In the genomic region with DNA sequence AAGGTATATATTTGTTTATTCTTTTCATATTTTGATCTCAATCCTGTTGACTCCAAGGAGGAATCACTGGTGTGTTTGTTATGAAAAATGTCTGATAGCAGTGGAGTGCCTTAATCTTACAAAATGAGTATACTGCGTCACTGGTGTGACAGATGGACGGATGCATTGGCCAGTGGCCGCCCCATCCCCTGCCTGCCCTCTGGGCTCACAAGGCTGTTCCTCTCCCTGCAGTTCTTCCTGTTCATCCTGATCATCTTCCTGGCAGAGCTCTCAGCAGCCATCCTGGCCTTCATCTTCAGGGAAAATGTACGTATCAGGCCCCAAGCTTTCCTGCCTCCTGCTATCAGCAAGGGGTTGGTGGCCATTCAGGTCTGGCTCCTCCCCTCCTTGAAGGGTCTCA, we compare ENCODE assay signal across 32 cellular contexts.
"Had no signal": no experiment of that assay in that cellular context is flagged by ENCODE, and none has a peak within 500 bp of the region (broad histone marks: within the 10 kb centered on the region; RNA-seq: fewer than 3 reads in every experiment).

No MANE protein-coding gene starts in this region.

- ATAC-seq: activated CD4-positive, alpha-beta T cell treated with anti-CD3 and anti-CD28 coated beads for 36 hours; activated CD8-positive, alpha-beta memory T cell treated with anti-CD3 and anti-CD28 coated beads, Interleukin-2, amount 10 ng/mL, durations not matched to agents 7 days and 5 days; activated CD8-positive, alpha-beta T cell treated with anti-CD3 and anti-CD28 coated beads, Interleukin-2, amount 10 ng/mL, durations not matched to agents 7 days and 5 days; activated naive CD8-positive, alpha-beta T cell treated with anti-CD3 and anti-CD28 coated beads, Interleukin-2, amount 50 U/mL, for 24 hours; body of pancreas; foreskin keratinocyte; gastrocnemius medialis had no signal

- H3K4me3 Mint-ChIP-seq: activated CD4-positive, alpha-beta memory T cell treated with anti-CD3 and anti-CD28 coated beads for 36 hours; activated CD4-positive, alpha-beta T cell treated with anti-CD3 and anti-CD28 coated beads for 36 hours; activated CD4-positive, alpha-beta T cell treated with anti-CD3 and anti-CD28 coated beads, Interleukin-2, amount 10 ng/mL, durations not matched to agents 24 days and 14 days; activated CD8-positive, alpha-beta memory T cell treated with anti-CD3 and anti-CD28 coated beads, Interleukin-2, amount 10 ng/mL, durations not matched to agents 7 days and 5 days; activated CD8-positive, alpha-beta T cell treated with anti-CD3 and anti-CD28 coated beads, Interleukin-2, amount 10 ng/mL, durations not matched to agents 7 days and 5 days; activated naive CD4-positive, alpha-beta T cell treated with anti-CD3 and anti-CD28 coated beads, Interleukin-2, amount 50 U/mL, for 24 hours; activated naive CD8-positive, alpha-beta T cell treated with anti-CD3 and anti-CD28 coated beads for 36 hours; activated naive CD8-positive, alpha-beta T cell treated with anti-CD3 and anti-CD28 coated beads, Interleukin-2, amount 50 U/mL, for 24 hours; activated T-helper 1 cell treated with anti-CD3 and anti-CD28 coated beads, Interleukin-12 subunit alpha, Interleukin-12 subunit beta, Interleukin-2, Interleukin-4 antibody, amounts not matched to agents 30 ng/mL and 10 ng/mL and 1 ng/mL, durations not matched to agents 14 hours and 24 hours and 36 hours; dendritic cell treated with granulocyte-macrophage colony-stimulating factor and Interleukin-4, amounts not matched to agents 40 ng/mL and 50 ng/mL, for 4 days; endodermal cell had no signal

- H3K4me1 ChIP-seq: body of pancreas, foreskin keratinocyte, gastrocnemius medialis had no signal

- H3K36me3 ChIP-seq: gastrocnemius medialis had no signal

- H3K27ac ChIP-seq: adrenal gland, body of pancreas, coronary artery, esophagus muscularis mucosa, foreskin keratinocyte, gastrocnemius medialis had no signal

- H3K36me3 Mint-ChIP-seq: activated CD4-positive, alpha-beta memory T cell treated with anti-CD3 and anti-CD28 coated beads for 36 hours; activated CD8-positive, alpha-beta memory T cell treated with anti-CD3 and anti-CD28 coated beads, Interleukin-2, amount 10 ng/mL, durations not matched to agents 7 days and 5 days; activated naive CD4-positive, alpha-beta T cell treated with anti-CD3 and anti-CD28 coated beads, Interleukin-2, amount 50 U/mL, for 24 hours; activated naive CD8-positive, alpha-beta T cell treated with anti-CD3 and anti-CD28 coated beads for 36 hours had no signal

- H3K27me3 ChIP-seq: adrenal gland, body of pancreas, dorsolateral prefrontal cortex, esophagus muscularis mucosa, gastrocnemius medialis, heart right ventricle had no signal

- DNase-seq: activated CD4-positive, alpha-beta memory T cell treated with anti-CD3 and anti-CD28 coated beads for 36 hours; activated CD4-positive, alpha-beta T cell treated with anti-CD3 and anti-CD28 coated beads for 36 hours; activated CD4-positive, alpha-beta T cell treated with anti-CD3 and anti-CD28 coated beads, Interleukin-2, amount 10 ng/mL, durations not matched to agents 24 days and 14 days; activated CD4-positive, CD25-positive, alpha-beta regulatory T cell; activated CD4-positive, CD25-positive, alpha-beta regulatory T cell treated with anti-CD3 and anti-CD28 coated beads, Interleukin-2, amount 50 U/mL, for 72 hours; activated CD8-positive, alpha-beta memory T cell treated with anti-CD3 and anti-CD28 coated beads, Interleukin-2, amount 10 ng/mL, durations not matched to agents 7 days and 5 days; activated CD8-positive, alpha-beta memory T cell treated with anti-CD3 and anti-CD28 coated beads, Interleukin-2, amount 50 U/mL, for 4 hours; activated CD8-positive, alpha-beta T cell treated with anti-CD3 and anti-CD28 coated beads, Interleukin-2, amount 10 ng/mL, durations not matched to agents 7 days and 5 days; activated gamma-delta T cell; activated naive CD4-positive, alpha-beta T cell treated with Interleukin-2 at 50 U/mL for 16 hours; activated naive CD8-positive, alpha-beta T cell treated with anti-CD3 and anti-CD28 coated beads for 36 hours; activated naive CD8-positive, alpha-beta T cell treated with anti-CD3 and anti-CD28 coated beads, Interleukin-2, amount 50 U/mL, for 24 hours; activated T-cell treated with anti-CD3 and anti-CD28 coated beads, Interleukin-2, amount 50 U/mL, for 1 hour; activated T-cell treated with anti-CD3 and anti-CD28 coated beads, Interleukin-2, amount 50 U/mL, for 48 hours; adrenal gland; amygdala; aorta; body of pancreas; effector memory CD4-positive, alpha-beta T cell; endodermal cell; erythroblast; foreskin keratinocyte; gastrocnemius medialis; glutamatergic neuron; heart right ventricle; T-helper 2 cell had no signal

- H3K27me3 Mint-ChIP-seq: activated CD4-positive, alpha-beta memory T cell treated with anti-CD3 and anti-CD28 coated beads for 36 hours; activated CD4-positive, alpha-beta T cell treated with anti-CD3 and anti-CD28 coated beads for 36 hours; activated CD4-positive, alpha-beta T cell treated with anti-CD3 and anti-CD28 coated beads, Interleukin-2, amount 10 ng/mL, durations not matched to agents 24 days and 14 days; activated naive CD4-positive, alpha-beta T cell treated with anti-CD3 and anti-CD28 coated beads, Interleukin-2, amount 50 U/mL, for 24 hours; activated naive CD8-positive, alpha-beta T cell treated with anti-CD3 and anti-CD28 coated beads for 36 hours had no signal

- H3K9me3 Mint-ChIP-seq: activated CD4-positive, alpha-beta memory T cell treated with anti-CD3 and anti-CD28 coated beads for 36 hours; activated CD4-positive, alpha-beta T cell treated with anti-CD3 and anti-CD28 coated beads, Interleukin-2, amount 10 ng/mL, durations not matched to agents 24 days and 14 days; activated naive CD4-positive, alpha-beta T cell treated with anti-CD3 and anti-CD28 coated beads, Interleukin-2, amount 50 U/mL, for 24 hours; activated naive CD8-positive, alpha-beta T cell treated with anti-CD3 and anti-CD28 coated beads for 36 hours; activated naive CD8-positive, alpha-beta T cell treated with anti-CD3 and anti-CD28 coated beads, Interleukin-2, amount 50 U/mL, for 24 hours; activated T-helper 1 cell treated with anti-CD3 and anti-CD28 coated beads, Interleukin-12 subunit alpha, Interleukin-12 subunit beta, Interleukin-2, Interleukin-4 antibody, amounts not matched to agents 30 ng/mL and 10 ng/mL and 1 ng/mL, durations not matched to agents 14 hours and 24 hours and 36 hours; dendritic cell treated with granulocyte-macrophage colony-stimulating factor and Interleukin-4, amounts not matched to agents 40 ng/mL and 50 ng/mL, for 4 days; endodermal cell had no signal

- H3K27ac Mint-ChIP-seq: activated CD4-positive, alpha-beta memory T cell treated with anti-CD3 and anti-CD28 coated beads for 36 hours; activated CD4-positive, alpha-beta T cell treated with anti-CD3 and anti-CD28 coated beads for 36 hours; activated CD4-positive, alpha-beta T cell treated with anti-CD3 and anti-CD28 coated beads, Interleukin-2, amount 10 ng/mL, durations not matched to agents 24 days and 14 days; activated CD8-positive, alpha-beta memory T cell treated with anti-CD3 and anti-CD28 coated beads, Interleukin-2, amount 10 ng/mL, durations not matched to agents 7 days and 5 days; activated CD8-positive, alpha-beta T cell treated with anti-CD3 and anti-CD28 coated beads, Interleukin-2, amount 10 ng/mL, durations not matched to agents 7 days and 5 days; activated naive CD4-positive, alpha-beta T cell treated with anti-CD3 and anti-CD28 coated beads, Interleukin-2, amount 50 U/mL, for 24 hours; activated naive CD8-positive, alpha-beta T cell treated with anti-CD3 and anti-CD28 coated beads for 36 hours; activated naive CD8-positive, alpha-beta T cell treated with anti-CD3 and anti-CD28 coated beads, Interleukin-2, amount 50 U/mL, for 24 hours; activated T-helper 1 cell treated with anti-CD3 and anti-CD28 coated beads, Interleukin-12 subunit alpha, Interleukin-12 subunit beta, Interleukin-2, Interleukin-4 antibody, amounts not matched to agents 30 ng/mL and 10 ng/mL and 1 ng/mL, durations not matched to agents 14 hours and 24 hours and 36 hours; endodermal cell had no signal

- H3K4me1 Mint-ChIP-seq: activated CD4-positive, alpha-beta T cell treated with anti-CD3 and anti-CD28 coated beads for 36 hours; activated CD4-positive, alpha-beta T cell treated with anti-CD3 and anti-CD28 coated beads, Interleukin-2, amount 10 ng/mL, durations not matched to agents 24 days and 14 days; activated CD8-positive, alpha-beta memory T cell treated with anti-CD3 and anti-CD28 coated beads, Interleukin-2, amount 10 ng/mL, durations not matched to agents 7 days and 5 days; activated naive CD4-positive, alpha-beta T cell treated with anti-CD3 and anti-CD28 coated beads, Interleukin-2, amount 50 U/mL, for 24 hours; activated naive CD8-positive, alpha-beta T cell treated with anti-CD3 and anti-CD28 coated beads for 36 hours had no signal

- H3K4me3 ChIP-seq: adrenal gland, body of pancreas, coronary artery, dorsolateral prefrontal cortex, esophagus muscularis mucosa, gastrocnemius medialis, heart right ventricle had no signal

- H3K9me3 ChIP-seq: adrenal gland, body of pancreas, esophagus muscularis mucosa, gastrocnemius medialis, heart right ventricle had no signal
